In genomic region chr9:92325991-92326500, GRCh38 we compare ENCODE assay signal across 8 cellular contexts. TPM values are rescaled to one million over a fixed set of nuclear protein-coding genes. Genes with fewer than 3 reads are reported as not detected.
DNase-seq lines count a peak whose midpoint lies in the region; ATAC-seq, FAIRE-seq and TF ChIP-seq lines count a peak whose summit lies in the region.

No MANE protein-coding gene starts in this region.

- peaks cover 0 to 14% of the 10 kb centered on the region in 2 experiments; a peak in 2 of 4 replicates for H3K79me2 ChIP-seq in H1 (ENCODE audit: control insufficient read depth in 1 of 2, insufficient read depth in 2 of 2, low read length in 2 of 2)

- no peak for TF ChIP-seq RAD21 in H1 (IDR thresholded peaks at IDR 0.05 in 1 of 2, conservative IDR thresholded peaks at IDR 0.05 in 1 of 2; ENCODE audit: low read depth in 2 of 2, low read length in 2 of 2)

- intact Hi-C loops in natural killer cell (cut with micrococcal nuclease), result loop anchor here (1.0 to 5.0 kb wide), 3 partner anchors 33 to 345 kb away; partner anchors contain the start of genes IARS1 and IPPK

- peak overlapping the region; percentile 100 for H2AFZ ChIP-seq in H1 (ENCODE audit: low read length)

- no peaks in the 10 kb centered on the region for H3K9me3 ChIP-seq in H1 (ENCODE audit: insufficient read depth in 2 of 2, low read depth in 1 of 2, low read length in 1 of 2)

- DNase-seq in BJ (ENCODE audit: low read depth) (no peak), OCI-M1 (lab: John Stamatoyannopoulos, UW) (peak; percentile 74), H1 (ENCODE audit: low read depth in 1 of 2, low spot score in 2 of 2) (no peak), natural killer cell (no peak), foreskin melanocyte (no peak)

- H2BK5ac ChIP-seq in H1 (ENCODE audit: low read depth, low read length), result peak overlapping the region; percentile 99

- peaks cover 7% of the 10 kb centered on the region for H3K23me2 ChIP-seq in H1 (ENCODE audit: low read depth, low read length)

- no peak overlapping the region for H2BK120ac ChIP-seq in H1 (replicated peaks; ENCODE audit: low read depth, low read length)

- no peaks in the 10 kb centered on the region; the same call in 1 of the 2 replicates for H3K36me3 ChIP-seq in BJ (ENCODE audit: control insufficient read depth, insufficient read depth, low read length)
- H3K36me3 ChIP-seq in H1 (ENCODE audit: control insufficient read depth in 2 of 4, insufficient read depth in 4 of 4, low read length in 3 of 4), result peaks cover 4 to 21% (median 7%) of the 10 kb centered on the region in 4 experiments; a peak in 5 of 8 replicates

- H2BK15ac ChIP-seq in H1 (ENCODE audit: low read length), result no peak overlapping the region

- no peak for FAIRE-seq in H1 (lab: Jason Lieb, UNC)

- no peak overlapping the region for H3K56ac ChIP-seq in H1 (replicated peaks; ENCODE audit: insufficient read length, low read depth, low read length)

- TF ChIP-seq POLR2A in H1 (IDR thresholded peaks at IDR 0.05; ENCODE audit: control extremely low read depth in 1 of 2, low read depth in 2 of 2, low read length in 2 of 2), result no peak

- H3K27me3 ChIP-seq in BJ (ENCODE audit: control insufficient read depth, insufficient read depth, low read length) (no peaks in the 10 kb centered on the region), H1 (replicated peaks in 1 of 4; ENCODE audit: control insufficient read depth in 3 of 4, extremely low read depth in 1 of 4, insufficient read depth in 3 of 4, low read length in 3 of 4) (no peaks in the 10 kb centered on the region)

- no peak overlapping the region for H2AK5ac ChIP-seq in H1 (ENCODE audit: low read depth, low read length)

- H3K27ac Mint-ChIP-seq in natural killer cell, result peak overlapping the region; percentile 98

- ATAC-seq in GM21447 (IDR thresholded peaks at IDR 0.05; ENCODE audit: unreplicated experiment) (peak; percentile 6), natural killer cell (peak in 1 of 3 donors; percentile 10), HG02759 (IDR thresholded peaks at IDR 0.05; ENCODE audit: unreplicated experiment) (no peak), GM19023 (IDR thresholded peaks at IDR 0.05; ENCODE audit: unreplicated experiment) (no peak)

- no peak overlapping the region for H2BK20ac ChIP-seq in H1 (ENCODE audit: low read length)

- peaks cover 1 to 2% of the 10 kb centered on the region in 2 experiments for H4K20me1 ChIP-seq in H1 (replicated peaks in 1 of 2; ENCODE audit: control insufficient read depth in 1 of 2, insufficient read depth in 2 of 2, low read length in 2 of 2)

- CTCF ChIA-PET in BJ (lab: Yijun Ruan, JAX), result interaction anchor here (1.1 to 2.9 kb wide), 8 partner anchors 9 to 465 kb away, joined by 3 to 19 read pairs (median 6); no protein-coding TSS in a partner anchor
- CTCF ChIA-PET in H1 (lab: Charles Lee; ENCODE audit: partially characterized antibody), result interaction anchor here (0.6 to 2.4 kb wide), 8 partner anchors 9 to 336 kb away, joined by 3 to 9 read pairs (median 3); no protein-coding TSS in a partner anchor

- peak overlapping the region; percentile 97; the same call in 1 of the 2 replicates for H3K27ac ChIP-seq in H1 (ENCODE audit: low read depth, low read length)

- no peak overlapping the region for H3K4ac ChIP-seq in H1 (replicated peaks; ENCODE audit: insufficient read length, low read depth, low read length)

- H4K5ac ChIP-seq in H1 (ENCODE audit: insufficient read length, low read depth, low read length), result no peak overlapping the region

- H3K4me1 Mint-ChIP-seq in natural killer cell, result peaks cover 31 to 33% of the 10 kb centered on the region in 2 donors

- H3K4me3 ChIP-seq in BJ (ENCODE audit: low read depth, low read length) (peak overlapping the region; percentile 64), H1 (ENCODE audit: extremely low read depth in 1 of 4, insufficient read depth in 2 of 4, low read depth in 3 of 4, low read length in 4 of 4) (peak overlapping the region; percentile 70 to 97 (median 92))

- H3K79me1 ChIP-seq in H1 (ENCODE audit: low read depth, low read length), result peaks cover 2% of the 10 kb centered on the region

- peak overlapping the region; percentile 99 for H3K4me3 Mint-ChIP-seq in natural killer cell

- no peak overlapping the region; the same call in 1 of the 2 replicates for H2BK12ac ChIP-seq in H1 (ENCODE audit: low read depth, low read length)

- peaks cover 0 to 4% (median under 1%) of the 10 kb centered on the region in 4 experiments; a peak in 1 of 7 replicates for H3K4me1 ChIP-seq in H1 (replicated peaks in 1 of 4; ENCODE audit: control insufficient read depth in 3 of 4, insufficient read depth in 4 of 4, low read length in 3 of 4)

- H3K14ac ChIP-seq in H1 (ENCODE audit: insufficient read length), result no peak overlapping the region

- H4K91ac ChIP-seq in H1 (replicated peaks; ENCODE audit: insufficient read length, low read length), result no peak overlapping the region

- H3K9me3 Mint-ChIP-seq in natural killer cell, result no peaks in the 10 kb centered on the region

- no peak for TF ChIP-seq EP300 in H1 (IDR thresholded peaks at IDR 0.05; ENCODE audit: borderline replicate concordance in 1 of 2, low read depth in 2 of 2, low read length in 2 of 2)

- peak overlapping the region; percentile 99; the same call in 1 of the 2 replicates for H3K18ac ChIP-seq in H1 (ENCODE audit: extremely low read depth, low read length)

- peak overlapping the region; percentile 22; the same call in 1 of the 2 replicates for H4K8ac ChIP-seq in H1 (ENCODE audit: extremely low read depth, insufficient read depth, low read length)

- WGBS in H1 (ENCODE audit: extremely low coverage in 1 of 2, insufficient coverage in 1 of 2, insufficient read length in 1 of 2, insufficient replicate concordance in 2 of 2, low coverage in 1 of 2, low lambda C conversion rate in 2 of 2, missing lambda C conversion rate in 1 of 2), 2 experiments, result 9% methylated on average over 30 of the region's 30 CpGs; no CpG with 5 or more reads in 1 of the 2 experiments

- POLR2A ChIA-PET in BJ (lab: Charles Lee) (no interaction called here), H1 (lab: Charles Lee; ENCODE audit: partially characterized antibody) (interaction anchor here (0.7 to 3.1 kb wide), 15 partner anchors 8 to 344 kb away, joined by 3 to 16 read pairs (median 4); partner anchors contain the start of gene IPPK)

- TF ChIP-seq CTCF in BJ (IDR thresholded peaks at IDR 0.05; ENCODE audit: insufficient read depth, low read depth, low read length) (no peak), H1 (IDR thresholded peaks at IDR 0.05; ENCODE audit: control extremely low read depth in 1 of 3, insufficient read depth in 1 of 3, low read depth in 1 of 3, low read length in 3 of 3) (no peak), natural killer cell (IDR thresholded peaks at IDR 0.05) (no peak)

- H3K27me3 Mint-ChIP-seq in natural killer cell (ENCODE audit: low read depth in 2 of 2), result no peaks in the 10 kb centered on the region

- no peak overlapping the region for H3K23ac ChIP-seq in H1 (ENCODE audit: insufficient read length)

- no peaks in the 10 kb centered on the region for H3K36me3 Mint-ChIP-seq in natural killer cell

- H3K9ac ChIP-seq in H1 (replicated peaks in 1 of 4; ENCODE audit: extremely low read depth in 1 of 4, low read depth in 3 of 4, low read length in 3 of 4), result peak overlapping the region; percentile 52 to 99 (median 84); a peak in 6 of 7 replicates

- peak overlapping the region; percentile 80 to 87 for H3K4me2 ChIP-seq in H1 (ENCODE audit: insufficient read depth in 1 of 2, low read depth in 2 of 2, low read length in 2 of 2)

TF ChIP-seq in H1, 55 proteins besides CTCF, POLR2A, EP300 and RAD21 (continues in another document):
- TF ChIP-seq CREB1 (IDR thresholded peaks at IDR 0.05) (no peak), PHF8 (conservative IDR thresholded peaks at IDR 0.05; ENCODE audit: low read depth, low read length) (peak; percentile 21; the same call in 1 of the 2 replicates), BRCA1 (IDR thresholded peaks at IDR 0.05; ENCODE audit: low read depth, low read length) (no peak)

RNA-seq across cellular contexts. Expression of gene CENPP, which starts 0.3 kb away (rescaled TPM):
- polyA plus RNA-seq in BJ (2011; rRNA removed) (1.3 and 2.3 TPM in 2 replicates), H1 (2011; rRNA removed) (2.2 and 2.7 TPM in 2 replicates)
- polyA minus RNA-seq in BJ (2011; rRNA and poly(A)+ RNA removed), result 0.71 and 0.77 TPM in 2 replicates
- total RNA-seq in H1 (2021; fragmentation: NEBNext Ultra II Directional; extraction: Animal tissue kit (Norgen Biotek cat#: 25700)), result 9.9 and 10.8 TPM in 2 replicates
- polyA plus RNA-seq in H1 (2011; cell fraction: cytosol; rRNA removed), result 2.7 TPM
- polyA plus RNA-seq in H1 (2011; cell fraction: nucleus; rRNA removed), result 5.3 TPM
- 2.6 to 7.0 TPM (median 3.8 TPM) in 4 replicates for polyA plus RNA-seq in H1 (2012, experiment 1 of 2)
- polyA plus RNA-seq in H1 (2012, experiment 2 of 2), result 5.1 TPM
- polyA plus RNA-seq in H1 (2013, experiment 1 of 2), result 11.2 TPM
- polyA plus RNA-seq in H1 (2013, experiment 2 of 2), result 11.4 TPM
- 3.7 and 6.5 TPM in 2 replicates for polyA minus RNA-seq in H1 (2011; rRNA and poly(A)+ RNA removed)
- 2.4 TPM for polyA minus RNA-seq in H1 (2011; cell fraction: cytosol; rRNA and poly(A)+ RNA removed)
- polyA minus RNA-seq in H1 (2011; cell fraction: nucleus; rRNA and poly(A)+ RNA removed), result 16.1 TPM
- total RNA-seq in natural killer cell, result 10 to 100 TPM; 10.3 to 14.5 (median 12.1) TPM

RNA-seq across cellular contexts. Expression of gene NOL8, which starts 0.9 kb away (rescaled TPM):
- 8.8 and 17.3 TPM in 2 replicates for polyA plus RNA-seq in BJ (2011; rRNA removed)
- 9.4 and 12.4 TPM in 2 replicates for polyA minus RNA-seq in BJ (2011; rRNA and poly(A)+ RNA removed)
- 30.4 and 31.8 TPM in 2 replicates for total RNA-seq in H1 (2021; fragmentation: NEBNext Ultra II Directional; extraction: Animal tissue kit (Norgen Biotek cat#: 25700))
- polyA plus RNA-seq in H1 (2011; rRNA removed), result 3.0 and 6.2 TPM in 2 replicates
- polyA plus RNA-seq in H1 (2011; cell fraction: cytosol; rRNA removed), result 12.0 TPM
- 11.6 TPM for polyA plus RNA-seq in H1 (2011; cell fraction: nucleus; rRNA removed)
- polyA plus RNA-seq in H1 (2012, experiment 1 of 2), result 13.3 to 23.8 TPM (median 18.7 TPM) in 4 replicates
- 2.4 TPM for polyA plus RNA-seq in H1 (2012, experiment 2 of 2)
- 41.4 TPM for polyA plus RNA-seq in H1 (2013, experiment 1 of 2)
- polyA plus RNA-seq in H1 (2013, experiment 2 of 2), result 38.5 TPM
- 25.7 and 29.1 TPM in 2 replicates for polyA minus RNA-seq in H1 (2011; rRNA and poly(A)+ RNA removed)
- 13.4 TPM for polyA minus RNA-seq in H1 (2011; cell fraction: cytosol; rRNA and poly(A)+ RNA removed)
- polyA minus RNA-seq in H1 (2011; cell fraction: nucleus; rRNA and poly(A)+ RNA removed), result 55.1 TPM
- total RNA-seq in natural killer cell, result 10 to 100 TPM; 42.3 to 50.7 (median 46.7) TPM

RNA-seq across cellular contexts. Expression of gene IARS1, which starts 32.5 kb away (rescaled TPM):
- polyA plus RNA-seq in BJ (2011; rRNA removed) (117 and 194 TPM in 2 replicates), H1 (2011; rRNA removed) (64.9 and 74.9 TPM in 2 replicates)
- polyA minus RNA-seq in BJ (2011; rRNA and poly(A)+ RNA removed), result 188 and 210 TPM in 2 replicates
- total RNA-seq in H1 (2021; fragmentation: NEBNext Ultra II Directional; extraction: Animal tissue kit (Norgen Biotek cat#: 25700)), result 224 and 243 TPM in 2 replicates
- polyA plus RNA-seq in H1 (2011; cell fraction: cytosol; rRNA removed), result 79.0 TPM
- polyA plus RNA-seq in H1 (2011; cell fraction: nucleus; rRNA removed), result 112 TPM
- 137 to 194 TPM (median 160 TPM) in 4 replicates for polyA plus RNA-seq in H1 (2012, experiment 1 of 2)
- polyA plus RNA-seq in H1 (2012, experiment 2 of 2), result 9.3 TPM
- polyA plus RNA-seq in H1 (2013, experiment 1 of 2), result 140 TPM
- polyA plus RNA-seq in H1 (2013, experiment 2 of 2), result 128 TPM
- 196 and 282 TPM in 2 replicates for polyA minus RNA-seq in H1 (2011; rRNA and poly(A)+ RNA removed)
- polyA minus RNA-seq in H1 (2011; cell fraction: cytosol; rRNA and poly(A)+ RNA removed), result 118 TPM
- 263 TPM for polyA minus RNA-seq in H1 (2011; cell fraction: nucleus; rRNA and poly(A)+ RNA removed)
- 10 to 100 TPM; 50.8 to 70.8 (median 66.2) TPM for total RNA-seq in natural killer cell
